8 cellular contexts compared by ENCODE assay signal in genomic region chr12:53061404-53062010, GRCh38. TPM values are rescaled to one million over a fixed set of nuclear protein-coding genes. Genes with fewer than 3 reads are reported as not detected.
DNase-seq lines count a peak whose midpoint lies in the region; ATAC-seq and TF ChIP-seq lines count a peak whose summit lies in the region.

No MANE protein-coding gene starts in this region.

- no peaks in the 10 kb centered on the region for H3K9me3 Mint-ChIP-seq in activated T-helper 2 cell treated with anti-CD3 and anti-CD28 coated beads, Interferon-gamma antibody, Interleukin-2, Interleukin-4, amounts not matched to agents 10 μg/mL and 5 μg/mL and 100 μg/mL, durations not matched to agents 14 hours and 24 hours and 36 hours

- no peak for ATAC-seq in GM21390 (IDR thresholded peaks at IDR 0.05; ENCODE audit: unreplicated experiment)

- no peak overlapping the region for H3K27ac Mint-ChIP-seq in activated T-helper 2 cell treated with anti-CD3 and anti-CD28 coated beads, Interferon-gamma antibody, Interleukin-2, Interleukin-4, amounts not matched to agents 10 μg/mL and 5 μg/mL and 100 μg/mL, durations not matched to agents 14 hours and 24 hours and 36 hours

- DNase-seq in NCI-H226, result peak; percentile 40
- DNase-seq in dermis blood vessel endothelial cell, result peak; percentile 26
- no peak for DNase-seq in retinal pigment epithelial cell (ENCODE audit: low read depth)
- no peak for DNase-seq in GDM1 (lab: John Stamatoyannopoulos, UW)
- no peak for DNase-seq in activated T-helper 2 cell treated with anti-CD3 and anti-CD28 coated beads, Interferon-gamma antibody, Interleukin-2, Interleukin-4, amounts not matched to agents 10 μg/mL and 5 μg/mL and 100 μg/mL, durations not matched to agents 14 hours and 24 hours and 36 hours (ENCODE audit: low spot score)
- no peak for DNase-seq in midbrain (lab: John Stamatoyannopoulos, UW)

- H3K4me3 ChIP-seq in GM12875 (ENCODE audit: low read depth, low read length) (no peak overlapping the region), retinal pigment epithelial cell (ENCODE audit: low read length) (no peak overlapping the region)

- peaks cover 24% of the 10 kb centered on the region for H3K36me3 Mint-ChIP-seq in activated T-helper 2 cell treated with anti-CD3 and anti-CD28 coated beads, Interferon-gamma antibody, Interleukin-2, Interleukin-4, amounts not matched to agents 10 μg/mL and 5 μg/mL and 100 μg/mL, durations not matched to agents 14 hours and 24 hours and 36 hours (ENCODE audit: low read depth)

- intact Hi-C loops in activated T-helper 2 cell treated with anti-CD3 and anti-CD28 coated beads, Interferon-gamma antibody, Interleukin-2, Interleukin-4, amounts not matched to agents 10 μg/mL and 5 μg/mL and 100 μg/mL, durations not matched to agents 14 hours and 24 hours and 36 hours (cut with micrococcal nuclease), result no loop called here

- no peak overlapping the region for H3K4me3 Mint-ChIP-seq in activated T-helper 2 cell treated with anti-CD3 and anti-CD28 coated beads, Interferon-gamma antibody, Interleukin-2, Interleukin-4, amounts not matched to agents 10 μg/mL and 5 μg/mL and 100 μg/mL, durations not matched to agents 14 hours and 24 hours and 36 hours (ENCODE audit: low read depth)

- no peaks in the 10 kb centered on the region for H3K27me3 Mint-ChIP-seq in activated T-helper 2 cell treated with anti-CD3 and anti-CD28 coated beads, Interferon-gamma antibody, Interleukin-2, Interleukin-4, amounts not matched to agents 10 μg/mL and 5 μg/mL and 100 μg/mL, durations not matched to agents 14 hours and 24 hours and 36 hours (ENCODE audit: low read depth)

- TF ChIP-seq CTCF in GM12875 (IDR thresholded peaks at IDR 0.05; ENCODE audit: borderline replicate concordance, insufficient read depth, low read depth, low read length) (peak; percentile 23; the same call in 1 of the 2 replicates), retinal pigment epithelial cell (conservative IDR thresholded peaks at IDR 0.05; ENCODE audit: low read depth, low read length) (peak; percentile 43)

- peaks cover 3% of the 10 kb centered on the region for H3K4me1 Mint-ChIP-seq in activated T-helper 2 cell treated with anti-CD3 and anti-CD28 coated beads, Interferon-gamma antibody, Interleukin-2, Interleukin-4, amounts not matched to agents 10 μg/mL and 5 μg/mL and 100 μg/mL, durations not matched to agents 14 hours and 24 hours and 36 hours (ENCODE audit: low read depth)

RNA-seq across cellular contexts. Expression of gene TNS2, which starts 11.6 kb away (rescaled TPM):
- total RNA-seq in dermis blood vessel endothelial cell, result 56.2 and 56.5 TPM in 2 replicates
- total RNA-seq in activated T-helper 2 cell treated with anti-CD3 and anti-CD28 coated beads, Interferon-gamma antibody, Interleukin-2, Interleukin-4, amounts not matched to agents 10 μg/mL and 5 μg/mL and 100 μg/mL, durations not matched to agents 14 hours and 24 hours and 36 hours, result 2.1 and 4.7 TPM in 2 replicates

RNA-seq across cellular contexts. Expression of gene SPRYD3, which starts 17.7 kb away (rescaled TPM):
- 13.1 and 16.5 TPM in 2 replicates for total RNA-seq in dermis blood vessel endothelial cell
- 35.1 and 36.2 TPM in 2 replicates for total RNA-seq in activated T-helper 2 cell treated with anti-CD3 and anti-CD28 coated beads, Interferon-gamma antibody, Interleukin-2, Interleukin-4, amounts not matched to agents 10 μg/mL and 5 μg/mL and 100 μg/mL, durations not matched to agents 14 hours and 24 hours and 36 hours

RNA-seq across cellular contexts. Expression of gene IGFBP6, which starts 36.0 kb away (rescaled TPM):
- total RNA-seq in dermis blood vessel endothelial cell, result 4.9 and 7.0 TPM in 2 replicates
- total RNA-seq in activated T-helper 2 cell treated with anti-CD3 and anti-CD28 coated beads, Interferon-gamma antibody, Interleukin-2, Interleukin-4, amounts not matched to agents 10 μg/mL and 5 μg/mL and 100 μg/mL, durations not matched to agents 14 hours and 24 hours and 36 hours, result 0.46 TPM in 1 of 2 replicates, not detected in the other

RNA-seq across cellular contexts. Expression of gene SOAT2, which starts 41.8 kb away (rescaled TPM):
- total RNA-seq in dermis blood vessel endothelial cell, result not detected in 2 replicates
- total RNA-seq in activated T-helper 2 cell treated with anti-CD3 and anti-CD28 coated beads, Interferon-gamma antibody, Interleukin-2, Interleukin-4, amounts not matched to agents 10 μg/mL and 5 μg/mL and 100 μg/mL, durations not matched to agents 14 hours and 24 hours and 36 hours, result not detected in 2 replicates

RNA-seq across cellular contexts. Expression of gene EIF4B, which starts 55.3 kb away (rescaled TPM):
- 1,240 and 1,351 TPM in 2 replicates for total RNA-seq in dermis blood vessel endothelial cell
- total RNA-seq in activated T-helper 2 cell treated with anti-CD3 and anti-CD28 coated beads, Interferon-gamma antibody, Interleukin-2, Interleukin-4, amounts not matched to agents 10 μg/mL and 5 μg/mL and 100 μg/mL, durations not matched to agents 14 hours and 24 hours and 36 hours, result 474 and 503 TPM in 2 replicates

Comparison
In these comparisons a context has a peak if more than half of its experiments do, and no peak if none do; other contexts are left out.
1. DNase-seq: peak in NCI-H226 (single experiment) and dermis blood vessel endothelial cell (single experiment); none in retinal pigment epithelial cell (single experiment), GDM1 (single experiment), activated T-helper 2 cell treated with anti-CD3 and anti-CD28 coated beads, Interferon-gamma antibody, Interleukin-2, Interleukin-4, amounts not matched to agents 10 μg/mL and 5 μg/mL and 100 μg/mL, durations not matched to agents 14 hours and 24 hours and 36 hours (single experiment) and midbrain (single experiment).